8 cellular contexts compared by ENCODE assay signal in the genomic region with DNA sequence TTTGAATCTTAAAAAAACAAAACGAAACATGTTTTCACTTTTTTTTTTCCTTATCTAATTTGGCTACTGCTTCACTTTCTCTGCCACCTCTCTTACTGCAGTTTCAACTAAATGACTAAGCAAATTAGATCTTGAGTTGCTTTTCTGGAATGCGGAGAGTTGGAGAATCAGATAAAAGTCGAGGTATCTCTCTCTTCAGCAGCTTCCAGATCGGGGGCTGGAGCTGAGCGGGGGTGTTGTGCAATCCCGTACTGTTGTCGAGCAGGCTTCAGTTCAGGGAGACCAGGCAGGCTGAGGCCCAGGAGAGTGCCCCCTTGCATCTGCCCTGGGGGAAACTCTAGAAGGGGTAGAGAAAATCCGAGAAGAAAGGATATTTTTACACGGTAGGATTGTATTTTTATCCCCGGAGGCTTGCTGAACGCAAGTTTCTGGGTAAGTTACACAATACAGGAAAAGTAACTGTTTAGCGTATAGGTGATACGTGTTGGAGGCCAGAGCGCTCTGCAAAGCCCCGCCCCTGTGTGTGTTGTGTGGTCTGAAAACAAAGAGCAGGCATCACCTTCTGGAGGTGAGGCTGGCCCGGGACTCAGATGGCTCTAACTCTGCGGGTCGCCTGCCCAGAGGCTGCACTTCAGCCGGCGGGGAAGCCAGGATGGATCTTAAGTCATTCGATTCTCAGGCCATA.
DNase-seq lines count a peak whose midpoint lies in the region; ATAC-seq and TF ChIP-seq lines count a peak whose summit lies in the region.

No MANE protein-coding gene starts in this region.

- intact Hi-C loops in prostate gland (cut with DNase I) = no loop called here

- 23% methylated on average over 21 of the region's 21 CpGs for WGBS in prostate gland

- H3K9me3 ChIP-seq in prostate gland = no peaks in the 10 kb centered on the region

- TF ChIP-seq POLR2A in prostate gland (IDR thresholded peaks at IDR 0.05) = no peak

- DNase-seq in NCI-H2107 treated with DMSO at 0.1 percent for 48 hours (lab: John Stamatoyannopoulos, UW; ENCODE audit: unreplicated experiment) = peak; percentile 19
- no peak for DNase-seq in NCI-H2107 (lab: John Stamatoyannopoulos, UW)
- peak; percentile 24 for DNase-seq in activated CD8-positive, alpha-beta memory T cell treated with anti-CD3 and anti-CD28 coated beads, Interleukin-2, amount 50 U/mL, for 1 hour (ENCODE audit: extremely low read depth)
- DNase-seq in fibroblast of pulmonary artery (ENCODE audit: low read depth) = peak; percentile 94
- peak; percentile 46 for DNase-seq in prostate gland (ENCODE audit: low spot score)

- TF ChIP-seq CTCF in fibroblast of pulmonary artery (IDR thresholded peaks at IDR 0.05; ENCODE audit: low read length, missing control alignments) = no peak
- TF ChIP-seq CTCF in prostate gland (IDR thresholded peaks at IDR 0.05) = no peak

- no peak for ATAC-seq in HG03045 (IDR thresholded peaks at IDR 0.05; ENCODE audit: unreplicated experiment)
- ATAC-seq in GM18909 (IDR thresholded peaks at IDR 0.05; ENCODE audit: poor library complexity, unreplicated experiment) = no peak
- no peak for ATAC-seq in HG02852 (IDR thresholded peaks at IDR 0.05; ENCODE audit: unreplicated experiment)

- no peaks in the 10 kb centered on the region for H3K36me3 ChIP-seq in prostate gland

- no peaks in the 10 kb centered on the region for H3K4me1 ChIP-seq in prostate gland (replicated peaks)

- H3K27ac ChIP-seq in prostate gland = peak overlapping the region in 1 of 2 donors; percentile 29

- no peaks in the 10 kb centered on the region for H3K27me3 ChIP-seq in prostate gland (replicated peaks; ENCODE audit: insufficient read depth)

- H3K4me3 ChIP-seq in fibroblast of pulmonary artery (replicated peaks; ENCODE audit: low read depth, low read length) (no peak overlapping the region), prostate gland (no peak overlapping the region)
